Comparison of ENCODE assay signal across 1 cellular context in the genomic region with DNA sequence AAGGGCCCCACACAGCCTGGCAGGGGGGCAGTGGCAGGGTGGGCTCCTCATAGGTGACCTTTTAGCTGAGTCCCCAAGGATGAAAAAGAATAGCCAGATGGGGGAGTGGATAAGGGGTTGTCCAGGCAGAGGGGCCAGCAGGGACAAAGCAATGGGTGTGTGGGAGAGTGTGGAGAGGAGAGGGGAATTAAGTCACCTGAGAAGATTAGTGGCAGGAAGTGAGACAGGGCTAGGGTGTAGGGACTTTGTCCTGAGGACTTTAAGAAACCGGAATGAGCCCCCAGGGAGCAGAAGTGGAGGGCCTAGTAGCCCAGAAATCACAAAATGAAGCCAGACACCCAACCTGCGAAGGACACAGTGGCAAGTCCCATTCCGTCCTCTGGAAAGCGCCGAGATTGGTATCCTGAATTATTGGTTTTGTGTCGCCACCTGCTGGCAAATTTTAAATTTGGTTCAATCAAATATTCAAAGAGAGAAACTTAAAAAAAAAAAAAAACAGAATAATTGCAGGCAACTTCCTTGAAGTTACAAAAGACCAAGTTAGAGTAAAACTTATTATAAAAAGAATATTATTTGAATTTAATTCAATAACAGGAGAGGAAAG.
TF ChIP-seq lines count a peak whose summit lies in the region.

No MANE protein-coding gene starts in this region.

TF ChIP-seq in GM12878, 131 proteins besides CTCF, POLR2A, EP300 and RAD21 (continued from another document):
- TF ChIP-seq, protein P1, sequence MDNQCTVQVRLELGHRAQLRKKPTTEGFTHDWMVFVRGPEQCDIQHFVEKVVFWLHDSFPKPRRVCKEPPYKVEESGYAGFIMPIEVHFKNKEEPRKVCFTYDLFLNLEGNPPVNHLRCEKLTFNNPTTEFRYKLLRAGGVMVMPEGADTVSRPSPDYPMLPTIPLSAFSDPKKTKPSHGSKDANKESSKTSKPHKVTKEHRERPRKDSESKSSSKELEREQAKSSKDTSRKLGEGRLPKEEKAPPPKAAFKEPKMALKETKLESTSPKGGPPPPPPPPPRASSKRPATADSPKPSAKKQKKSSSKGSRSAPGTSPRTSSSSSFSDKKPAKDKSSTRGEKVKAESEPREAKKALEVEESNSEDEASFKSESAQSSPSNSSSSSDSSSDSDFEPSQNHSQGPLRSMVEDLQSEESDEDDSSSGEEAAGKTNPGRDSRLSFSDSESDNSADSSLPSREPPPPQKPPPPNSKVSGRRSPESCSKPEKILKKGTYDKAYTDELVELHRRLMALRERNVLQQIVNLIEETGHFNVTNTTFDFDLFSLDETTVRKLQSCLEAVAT (IDR thresholded peaks at IDR 0.05): no peak
- TF ChIP-seq BHLHE40 (IDR thresholded peaks at IDR 0.05; ENCODE audit: borderline replicate concordance in 1 of 2, low read depth in 2 of 2, low read length in 1 of 2): 0 out of 4 replicates have a peak, but pooled peaks of 1 of the 2 experiments have one; percentile 17
- TF ChIP-seq IKZF1 (conservative IDR thresholded peaks at IDR 0.05): peak; percentile 54
- no peak for TF ChIP-seq STAT1 (conservative IDR thresholded peaks at IDR 0.05)
- TF ChIP-seq, protein P2, sequence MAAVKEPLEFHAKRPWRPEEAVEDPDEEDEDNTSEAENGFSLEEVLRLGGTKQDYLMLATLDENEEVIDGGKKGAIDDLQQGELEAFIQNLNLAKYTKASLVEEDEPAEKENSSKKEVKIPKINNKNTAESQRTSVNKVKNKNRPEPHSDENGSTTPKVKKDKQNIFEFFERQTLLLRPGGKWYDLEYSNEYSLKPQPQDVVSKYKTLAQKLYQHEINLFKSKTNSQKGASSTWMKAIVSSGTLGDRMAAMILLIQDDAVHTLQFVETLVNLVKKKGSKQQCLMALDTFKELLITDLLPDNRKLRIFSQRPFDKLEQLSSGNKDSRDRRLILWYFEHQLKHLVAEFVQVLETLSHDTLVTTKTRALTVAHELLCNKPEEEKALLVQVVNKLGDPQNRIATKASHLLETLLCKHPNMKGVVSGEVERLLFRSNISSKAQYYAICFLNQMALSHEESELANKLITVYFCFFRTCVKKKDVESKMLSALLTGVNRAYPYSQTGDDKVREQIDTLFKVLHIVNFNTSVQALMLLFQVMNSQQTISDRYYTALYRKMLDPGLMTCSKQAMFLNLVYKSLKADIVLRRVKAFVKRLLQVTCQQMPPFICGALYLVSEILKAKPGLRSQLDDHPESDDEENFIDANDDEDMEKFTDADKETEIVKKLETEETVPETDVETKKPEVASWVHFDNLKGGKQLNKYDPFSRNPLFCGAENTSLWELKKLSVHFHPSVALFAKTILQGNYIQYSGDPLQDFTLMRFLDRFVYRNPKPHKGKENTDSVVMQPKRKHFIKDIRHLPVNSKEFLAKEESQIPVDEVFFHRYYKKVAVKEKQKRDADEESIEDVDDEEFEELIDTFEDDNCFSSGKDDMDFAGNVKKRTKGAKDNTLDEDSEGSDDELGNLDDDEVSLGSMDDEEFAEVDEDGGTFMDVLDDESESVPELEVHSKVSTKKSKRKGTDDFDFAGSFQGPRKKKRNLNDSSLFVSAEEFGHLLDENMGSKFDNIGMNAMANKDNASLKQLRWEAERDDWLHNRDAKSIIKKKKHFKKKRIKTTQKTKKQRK (IDR thresholded peaks at IDR 0.05; ENCODE audit: low read depth, low read length): no peak
- TF ChIP-seq NR2C1 (IDR thresholded peaks at IDR 0.05): no peak
- peak; percentile 54; the same call in 1 of the 2 replicates for TF ChIP-seq SMC3 (IDR thresholded peaks at IDR 0.05; ENCODE audit: borderline replicate concordance, low read length)
- TF ChIP-seq MEF2B (IDR thresholded peaks at IDR 0.05; ENCODE audit: partially characterized antibody, poor library complexity, severe bottlenecking): peak; percentile 44
- TF ChIP-seq MTA2 (IDR thresholded peaks at IDR 0.05; ENCODE audit: low read depth): peak; percentile 23; the same call in 1 of the 2 replicates
- TF ChIP-seq, protein P3, sequence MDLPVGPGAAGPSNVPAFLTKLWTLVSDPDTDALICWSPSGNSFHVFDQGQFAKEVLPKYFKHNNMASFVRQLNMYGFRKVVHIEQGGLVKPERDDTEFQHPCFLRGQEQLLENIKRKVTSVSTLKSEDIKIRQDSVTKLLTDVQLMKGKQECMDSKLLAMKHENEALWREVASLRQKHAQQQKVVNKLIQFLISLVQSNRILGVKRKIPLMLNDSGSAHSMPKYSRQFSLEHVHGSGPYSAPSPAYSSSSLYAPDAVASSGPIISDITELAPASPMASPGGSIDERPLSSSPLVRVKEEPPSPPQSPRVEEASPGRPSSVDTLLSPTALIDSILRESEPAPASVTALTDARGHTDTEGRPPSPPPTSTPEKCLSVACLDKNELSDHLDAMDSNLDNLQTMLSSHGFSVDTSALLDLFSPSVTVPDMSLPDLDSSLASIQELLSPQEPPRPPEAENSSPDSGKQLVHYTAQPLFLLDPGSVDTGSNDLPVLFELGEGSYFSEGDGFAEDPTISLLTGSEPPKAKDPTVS (IDR thresholded peaks at IDR 0.05; ENCODE audit: low read depth, low read length): no peak
- 0 out of 4 replicates have a peak, but pooled peaks of 1 of the 2 experiments have one; percentile 10 for TF ChIP-seq IKZF2 (IDR thresholded peaks at IDR 0.05)
- TF ChIP-seq ATF7 (IDR thresholded peaks at IDR 0.05; ENCODE audit: low read depth): 0 out of 2 replicates have a peak, but pooled peaks have one; percentile 25
